In the genomic region with DNA sequence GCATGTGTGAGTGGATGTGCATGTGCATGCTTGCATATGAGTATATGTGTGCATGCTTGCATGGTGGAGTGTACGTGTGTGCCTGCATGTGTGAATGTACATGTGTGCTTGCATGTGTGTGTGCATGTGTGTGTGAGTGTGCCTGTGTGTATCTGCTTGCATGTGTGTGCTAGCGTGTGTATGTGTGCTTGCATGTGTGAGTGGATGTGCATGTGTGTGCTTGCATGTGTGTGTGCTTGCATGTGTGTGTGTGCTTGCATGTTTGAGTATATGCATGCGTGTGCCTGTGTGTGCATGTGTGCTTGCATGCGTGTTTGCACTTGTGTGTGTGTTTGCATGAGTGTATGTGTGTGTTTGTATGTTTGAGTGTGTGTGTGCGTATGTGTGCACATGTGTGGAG, we compare ENCODE assay signal across 1 cellular context.
TF ChIP-seq lines count a peak whose summit lies in the region.

No MANE protein-coding gene starts in this region.

TF ChIP-seq in H1, 55 proteins besides CTCF, POLR2A, EP300 and RAD21:
- TF ChIP-seq TAF7 (optimal IDR thresholded peaks at IDR 0.05; ENCODE audit: borderline replicate concordance, low read depth, low read length) (no peak), TCF12 (IDR thresholded peaks at IDR 0.05; ENCODE audit: low read depth, low read length) (no peak)
- TF ChIP-seq, protein P1, sequence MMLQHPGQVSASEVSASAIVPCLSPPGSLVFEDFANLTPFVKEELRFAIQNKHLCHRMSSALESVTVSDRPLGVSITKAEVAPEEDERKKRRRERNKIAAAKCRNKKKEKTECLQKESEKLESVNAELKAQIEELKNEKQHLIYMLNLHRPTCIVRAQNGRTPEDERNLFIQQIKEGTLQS (IDR thresholded peaks at IDR 0.05; ENCODE audit: insufficient read depth, low read depth, low read length), result no peak
